Comparison of ENCODE assay signal across 8 cellular contexts in genomic region chr6:44257007-44257752, GRCh38. TPM values are rescaled to one million over a fixed set of nuclear protein-coding genes. Genes with fewer than 3 reads are reported as not detected.
DNase-seq lines count a peak whose midpoint lies in the region; ATAC-seq, FAIRE-seq and TF ChIP-seq lines count a peak whose summit lies in the region.

TSS of gene SLC35B2 (minus strand) at chr6:44257528. CDS start at chr6:44257410, 118 bp downstream.

- peak within 1 kb of the TSS; percentile 78; the same call in 1 of the 2 replicates for H2BK12ac ChIP-seq in H1 (ENCODE audit: low read depth, low read length)

- H2AFZ ChIP-seq in H1 (ENCODE audit: low read length), result peak within 1 kb of the TSS; percentile 47; the same call in 1 of the 2 replicates

- H3K4ac ChIP-seq in H1 (replicated peaks; ENCODE audit: insufficient read length, low read depth, low read length), result peak within 1 kb of the TSS; percentile 54

- no peaks in the 10 kb centered on the region for H3K27me3 Mint-ChIP-seq in activated CD4-positive, alpha-beta memory T cell treated with anti-CD3 and anti-CD28 coated beads for 36 hours

- peak within 1 kb of the TSS; percentile 77 for H3K4me3 Mint-ChIP-seq in activated CD4-positive, alpha-beta memory T cell treated with anti-CD3 and anti-CD28 coated beads for 36 hours

- H3K36me3 ChIP-seq in H1 (ENCODE audit: control insufficient read depth in 2 of 4, insufficient read depth in 4 of 4, low read length in 3 of 4), result peaks cover 19 to 40% (median 38%) of the 10 kb centered on the region in 4 experiments

- H3K9me3 Mint-ChIP-seq in activated CD4-positive, alpha-beta memory T cell treated with anti-CD3 and anti-CD28 coated beads for 36 hours, result no peaks in the 10 kb centered on the region

- H3K36me3 Mint-ChIP-seq in activated CD4-positive, alpha-beta memory T cell treated with anti-CD3 and anti-CD28 coated beads for 36 hours, result peaks cover 35% of the 10 kb centered on the region

- H2AK5ac ChIP-seq in H1 (ENCODE audit: low read depth, low read length), result no peak within 1 kb of the TSS

- peaks cover 11% of the 10 kb centered on the region for H3K23me2 ChIP-seq in H1 (ENCODE audit: low read depth, low read length)

- H3K4me1 ChIP-seq in H1 (replicated peaks in 1 of 4; ENCODE audit: control insufficient read depth in 3 of 4, insufficient read depth in 4 of 4, low read length in 3 of 4), result peaks cover 1 to 20% (median 7%) of the 10 kb centered on the region in 4 experiments; a peak in 6 of 7 replicates

- H2BK5ac ChIP-seq in H1 (ENCODE audit: low read depth, low read length), result peak within 1 kb of the TSS; percentile 92

- intact Hi-C loops in activated CD4-positive, alpha-beta memory T cell treated with anti-CD3 and anti-CD28 coated beads for 36 hours (cut with micrococcal nuclease), result loop anchor here (1.0 kb wide), 3 partner anchors 8 to 36 kb away; partner anchors contain the start of genes HSP90AB1 and NFKBIE

- FAIRE-seq in H1 (lab: Jason Lieb, UNC), result no peak

- no peaks in the 10 kb centered on the region for H3K27me3 ChIP-seq in H1 (replicated peaks in 1 of 4; ENCODE audit: control insufficient read depth in 3 of 4, extremely low read depth in 1 of 4, insufficient read depth in 3 of 4, low read length in 3 of 4)

- H4K8ac ChIP-seq in H1 (ENCODE audit: extremely low read depth, insufficient read depth, low read length), result peak within 1 kb of the TSS; percentile 89

- peak within 1 kb of the TSS; percentile 83 for H3K27ac Mint-ChIP-seq in activated CD4-positive, alpha-beta memory T cell treated with anti-CD3 and anti-CD28 coated beads for 36 hours

- H2BK120ac ChIP-seq in H1 (replicated peaks; ENCODE audit: low read depth, low read length), result no peak within 1 kb of the TSS

- peak within 1 kb of the TSS; percentile 58 for H4K91ac ChIP-seq in H1 (replicated peaks; ENCODE audit: insufficient read length, low read length)

- H3K79me2 ChIP-seq in H1 (ENCODE audit: control insufficient read depth in 1 of 2, insufficient read depth in 2 of 2, low read length in 2 of 2), result peaks cover 0 to 17% of the 10 kb centered on the region in 2 experiments; a peak in 2 of 4 replicates

- H3K4me1 Mint-ChIP-seq in activated CD4-positive, alpha-beta memory T cell treated with anti-CD3 and anti-CD28 coated beads for 36 hours (ENCODE audit: low read depth), result peaks cover 56% of the 10 kb centered on the region

- peak within 1 kb of the TSS; percentile 98 for H4K5ac ChIP-seq in H1 (ENCODE audit: insufficient read length, low read depth, low read length)

- CTCF ChIA-PET in activated CD4-positive, alpha-beta memory T cell treated with anti-CD3 and anti-CD28 coated beads for 36 hours (lab: Charles Lee), result interaction anchor here (0.7 to 4.5 kb wide), 19 partner anchors 10 to 532 kb away, joined by 3 to 49 read pairs (median 6); partner anchors contain the start of genes AARS2, HSP90AB1 and SLC29A1
- CTCF ChIA-PET in H1 (lab: Charles Lee; ENCODE audit: partially characterized antibody), result interaction anchor here (0.8 to 4.8 kb wide), 31 partner anchors 10 to 161 kb away, joined by 3 to 48 read pairs (median 4); partner anchors contain the start of genes CAPN11, HSP90AB1, SLC29A1 and TMEM151B

- peak within 1 kb of the TSS; percentile 91 for H3K18ac ChIP-seq in H1 (ENCODE audit: extremely low read depth, low read length)

- H3K9ac ChIP-seq in H1 (replicated peaks in 1 of 4; ENCODE audit: extremely low read depth in 1 of 4, low read depth in 3 of 4, low read length in 3 of 4), result peak within 1 kb of the TSS; percentile 74 to 86 (median 81)

- H2BK15ac ChIP-seq in H1 (ENCODE audit: low read length), result peak within 1 kb of the TSS; percentile 34; the same call in 1 of the 2 replicates

- TF ChIP-seq POLR2A in H1 (IDR thresholded peaks at IDR 0.05; ENCODE audit: control extremely low read depth in 1 of 2, low read depth in 2 of 2, low read length in 2 of 2), result peak in 1 of 2 experiments; percentile 67; a peak in 1 of 3 replicates

- POLR2A ChIA-PET in activated CD4-positive, alpha-beta memory T cell treated with anti-CD3 and anti-CD28 coated beads for 36 hours (lab: Charles Lee), result interaction anchor here (0.8 to 7.5 kb wide), 11 partner anchors 8 to 131 kb away, joined by 3 to 139 read pairs (median 5); partner anchors contain the start of genes CDC5L, HSP90AB1 and SLC29A1
- POLR2A ChIA-PET in H1 (lab: Charles Lee; ENCODE audit: partially characterized antibody), result interaction anchor here (0.7 to 15.1 kb wide), 44 partner anchors 10 to 628 kb away, joined by 3 to 581 read pairs (median 5); partner anchors contain the start of genes AARS2, CAPN11, CDC5L and GTPBP2

- H4K20me1 ChIP-seq in H1 (replicated peaks in 1 of 2; ENCODE audit: control insufficient read depth in 1 of 2, insufficient read depth in 2 of 2, low read length in 2 of 2), result peaks cover 0 to 18% of the 10 kb centered on the region in 2 experiments

- DNase-seq in AG20443 (ENCODE audit: low spot score) (peak; percentile 94), NCI-H510A (lab: John Stamatoyannopoulos, UW) (peak; percentile 79), H1 (ENCODE audit: low read depth in 1 of 2, low spot score in 2 of 2) (peak in 1 of 2 experiments; percentile 85), medulla oblongata (ENCODE audit: extremely low spot score) (peak; percentile 93)
- DNase-seq in activated CD4-positive, alpha-beta memory T cell treated with anti-CD3 and anti-CD28 coated beads for 36 hours, result peak; percentile 76
- peak; percentile 56 to 60 for DNase-seq in stimulated activated CD8-positive, alpha-beta memory T cell treated with anti-CD3 and anti-CD28 coated beads, Interleukin-15, amount 100 ng/mL, for 48 hours (ENCODE audit: low read depth in 2 of 2)

- WGBS in H1 (ENCODE audit: extremely low coverage in 1 of 2, insufficient coverage in 1 of 2, insufficient read length in 1 of 2, insufficient replicate concordance in 2 of 2, low coverage in 1 of 2, low lambda C conversion rate in 2 of 2, missing lambda C conversion rate in 1 of 2), 2 experiments, result 4% methylated on average over 22 of the region's 80 CpGs; no CpG with 5 or more reads in 1 of the 2 experiments

- peak within 1 kb of the TSS; percentile 93 for H3K56ac ChIP-seq in H1 (replicated peaks; ENCODE audit: insufficient read length, low read depth, low read length)

- peak in 2 of 3 experiments; percentile 70 to 91; a peak in 3 of 4 replicates for TF ChIP-seq CTCF in H1 (IDR thresholded peaks at IDR 0.05; ENCODE audit: control extremely low read depth in 1 of 3, insufficient read depth in 1 of 3, low read depth in 1 of 3, low read length in 3 of 3)

- ATAC-seq in GM18861 (IDR thresholded peaks at IDR 0.05; ENCODE audit: unreplicated experiment), result peak; percentile 36
- ATAC-seq in HG03097 (IDR thresholded peaks at IDR 0.05; ENCODE audit: low FRiP score, unreplicated experiment), result peak; percentile 49

- TF ChIP-seq RAD21 in H1 (IDR thresholded peaks at IDR 0.05 in 1 of 2, conservative IDR thresholded peaks at IDR 0.05 in 1 of 2; ENCODE audit: low read depth in 2 of 2, low read length in 2 of 2), result peak; percentile 6 to 59; a peak in 3 of 4 replicates

- H3K79me1 ChIP-seq in H1 (ENCODE audit: low read depth, low read length), result no peaks in the 10 kb centered on the region

- peak within 1 kb of the TSS; percentile 58 to 82 for H3K4me2 ChIP-seq in H1 (ENCODE audit: insufficient read depth in 1 of 2, low read depth in 2 of 2, low read length in 2 of 2)

- H2BK20ac ChIP-seq in H1 (ENCODE audit: low read length), result no peak within 1 kb of the TSS; the same call in 1 of the 2 replicates

- peak; percentile 21 to 23; a peak in 2 of 3 replicates for TF ChIP-seq EP300 in H1 (IDR thresholded peaks at IDR 0.05; ENCODE audit: borderline replicate concordance in 1 of 2, low read depth in 2 of 2, low read length in 2 of 2)

- H3K23ac ChIP-seq in H1 (ENCODE audit: insufficient read length), result no peak within 1 kb of the TSS

- H3K27ac ChIP-seq in H1 (ENCODE audit: low read depth, low read length), result peak within 1 kb of the TSS; percentile 88

- H3K9me3 ChIP-seq in H1 (ENCODE audit: insufficient read depth in 2 of 2, low read depth in 1 of 2, low read length in 1 of 2), result no peaks in the 10 kb centered on the region

- peak within 1 kb of the TSS; percentile 48 for H3K14ac ChIP-seq in H1 (ENCODE audit: insufficient read length)

- peak within 1 kb of the TSS; percentile 67 to 85 (median 75) for H3K4me3 ChIP-seq in H1 (ENCODE audit: extremely low read depth in 1 of 4, insufficient read depth in 2 of 4, low read depth in 3 of 4, low read length in 4 of 4)

TF ChIP-seq in H1, 55 proteins besides CTCF, POLR2A, EP300 and RAD21 (continues in another document):
- TF ChIP-seq KDM5A (IDR thresholded peaks at IDR 0.05; ENCODE audit: low read length) (peak; percentile 34; the same call in 1 of the 2 replicates), NANOG (IDR thresholded peaks at IDR 0.05; ENCODE audit: insufficient read depth, low read depth, low read length, poor library complexity, severe bottlenecking) (no peak), KDM4A (IDR thresholded peaks at IDR 0.05; ENCODE audit: low read depth, low read length, severe bottlenecking) (peak; percentile 49), CTBP2 (IDR thresholded peaks at IDR 0.05; ENCODE audit: borderline replicate concordance, insufficient read depth, insufficient read length, low read length) (no peak), E2F6 (IDR thresholded peaks at IDR 0.05) (peak; percentile 50; the same call in 1 of the 2 replicates), CBX5 (IDR thresholded peaks at IDR 0.05; ENCODE audit: low read depth, low read length) (no peak), MAFK (IDR thresholded peaks at IDR 0.05; ENCODE audit: low read depth, low read length) (0 out of 2 replicates have a peak, but pooled peaks have one; percentile 2), ZNF274 (IDR thresholded peaks at IDR 0.05; ENCODE audit: borderline replicate concordance, extremely low read depth, low read length) (no peak)

RNA-seq across cellular contexts. Expression of gene SLC35B2, which starts in this region (rescaled TPM):
- 10 to 100 TPM; 16.5 to 16.8 TPM for total RNA-seq in activated CD4-positive, alpha-beta memory T cell treated with anti-CD3 and anti-CD28 coated beads for 36 hours
- 29.5 and 32.3 TPM in 2 replicates for total RNA-seq in H1 (2021; fragmentation: NEBNext Ultra II Directional; extraction: Animal tissue kit (Norgen Biotek cat#: 25700))
- 65.0 and 73.7 TPM in 2 replicates for polyA plus RNA-seq in H1 (2011; rRNA removed)
- 49.6 TPM for polyA plus RNA-seq in H1 (2011; cell fraction: cytosol; rRNA removed)
- 90.4 TPM for polyA plus RNA-seq in H1 (2011; cell fraction: nucleus; rRNA removed)
- 26.2 to 41.2 TPM (median 36.7 TPM) in 4 replicates for polyA plus RNA-seq in H1 (2012, experiment 1 of 2)
- 48.9 TPM for polyA plus RNA-seq in H1 (2012, experiment 2 of 2)
- polyA plus RNA-seq in H1 (2013, experiment 1 of 2), result 43.7 TPM
- polyA plus RNA-seq in H1 (2013, experiment 2 of 2), result 43.6 TPM
- polyA minus RNA-seq in H1 (2011; rRNA and poly(A)+ RNA removed), result 48.1 and 49.1 TPM in 2 replicates
- 21.4 TPM for polyA minus RNA-seq in H1 (2011; cell fraction: cytosol; rRNA and poly(A)+ RNA removed)
- polyA minus RNA-seq in H1 (2011; cell fraction: nucleus; rRNA and poly(A)+ RNA removed), result 25.3 TPM
